Comparison of ENCODE assay signal across 12 cellular contexts in genomic region chr1:204419064-204419403, GRCh38. TPM values are rescaled to one million over a fixed set of nuclear protein-coding genes. Genes with fewer than 3 reads are reported as not detected.
DNase-seq lines count a peak whose midpoint lies in the region; ATAC-seq, FAIRE-seq and TF ChIP-seq lines count a peak whose summit lies in the region.
"Had no signal": no experiment of that assay in that cellular context is flagged by ENCODE, and none has a peak within 500 bp of the region (broad histone marks: within the 10 kb centered on the region; RNA-seq: fewer than 3 reads in every experiment).

No MANE protein-coding gene starts in this region.

- peak overlapping the region; percentile 15 for H4K91ac ChIP-seq in trophoblast cell (ENCODE audit: low read depth, low read length)

- DNase-seq in CD1c-positive myeloid dendritic cell (ENCODE audit: extremely low spot score) (peak; percentile 26), NCI-H446 treated with DMSO at 0.1 percent for 48 hours (lab: John Stamatoyannopoulos, UW) (peak; percentile 28), esophagus squamous epithelium (lab: John Stamatoyannopoulos, UW) (no peak), trophoblast cell (peak; percentile 71 to 95), frontal cortex (ENCODE audit: low spot score in 2 of 2) (no peak), Right ventricle myocardium inferior (ENCODE audit: missing footprints) (no peak), WTC11 (ENCODE audit: low spot score) (no peak), Kasumi-1 (lab: John Stamatoyannopoulos, UW) (no peak)
- DNase-seq: activated CD4-positive, alpha-beta T cell treated with anti-CD3 and anti-CD28 coated beads for 4 hours; amniotic stem cell; NCI-H1048 had no signal

- CTCF ChIA-PET in WTC11 (lab: Charles Lee): interaction anchor here (0.7 to 2.1 kb wide), 2 partner anchors 27 to 44 kb away, joined by 4 to 14 read pairs; no protein-coding TSS in a partner anchor

- H3K4me3 Mint-ChIP-seq in WTC11: no peak overlapping the region

- no peak overlapping the region for H3K14ac ChIP-seq in trophoblast cell (ENCODE audit: low read length)

- no peak overlapping the region for H3K4me2 ChIP-seq in trophoblast cell (ENCODE audit: low read length)

- H3K27me3 Mint-ChIP-seq in WTC11 (ENCODE audit: low read depth): no peaks in the 10 kb centered on the region

- no peak overlapping the region for H3K4me3 ChIP-seq in esophagus squamous epithelium
- no peak overlapping the region for H3K4me3 ChIP-seq in trophoblast cell (ENCODE audit: low read depth, low read length)
- H3K4me3 ChIP-seq: Peyer's patch had no signal

- H3K23ac ChIP-seq in trophoblast cell (ENCODE audit: low read length): no peak overlapping the region

- H2BK120ac ChIP-seq in trophoblast cell (ENCODE audit: insufficient read depth, low read length, poor library complexity): peak overlapping the region; percentile 49

- H3K9ac ChIP-seq in trophoblast cell (ENCODE audit: low read length): no peak overlapping the region

- no peaks in the 10 kb centered on the region for H3K36me3 Mint-ChIP-seq in WTC11

- H3K4ac ChIP-seq in trophoblast cell (ENCODE audit: low read depth, low read length): no peak overlapping the region

- no peaks in the 10 kb centered on the region for H3K9me3 ChIP-seq in esophagus squamous epithelium
- H3K9me3 ChIP-seq in trophoblast cell (ENCODE audit: insufficient read depth, low read depth, low read length): no peaks in the 10 kb centered on the region
- H3K9me3 ChIP-seq: Peyer's patch had no signal

- ATAC-seq in Right ventricle myocardium inferior (no peak), WTC11 (no peak)

- TF ChIP-seq CTCF in esophagus squamous epithelium (IDR thresholded peaks at IDR 0.05) (no peak), WTC11 (IDR thresholded peaks at IDR 0.05) (no peak)

- POLR2A ChIA-PET in WTC11 (lab: Charles Lee): no interaction called here

- intact Hi-C loops in esophagus squamous epithelium (cut with DNase I): no loop called here
- intact Hi-C loops in Right ventricle myocardium inferior (cut with DNase I): no loop called here

- H2BK5ac ChIP-seq in trophoblast cell (ENCODE audit: low read depth, low read length, poor library complexity): no peak overlapping the region

- no peaks in the 10 kb centered on the region for H3K27me3 ChIP-seq in esophagus squamous epithelium
- H3K27me3 ChIP-seq in trophoblast cell (ENCODE audit: insufficient read depth, low read length): no peaks in the 10 kb centered on the region
- H3K27me3 ChIP-seq: Peyer's patch had no signal

- FAIRE-seq in frontal cortex (lab: Jason Lieb, UNC): no peak

- H3K18ac ChIP-seq in trophoblast cell (ENCODE audit: low read length): no peak overlapping the region

- no peak overlapping the region for H4K8ac ChIP-seq in trophoblast cell (ENCODE audit: low read depth, low read length)

- no peaks in the 10 kb centered on the region for H3K9me3 Mint-ChIP-seq in WTC11

- peaks cover 10% of the 10 kb centered on the region for H3K79me1 ChIP-seq in trophoblast cell (ENCODE audit: low read length)

- peaks cover 17% of the 10 kb centered on the region for H3K4me1 Mint-ChIP-seq in WTC11

- TF ChIP-seq POLR2A in esophagus squamous epithelium (IDR thresholded peaks at IDR 0.05): no peak

- H3K27ac Mint-ChIP-seq in WTC11: no peak overlapping the region

- H4K12ac ChIP-seq in trophoblast cell (ENCODE audit: low read depth, low read length): no peak overlapping the region

- no peak overlapping the region for H2AFZ ChIP-seq in trophoblast cell (ENCODE audit: insufficient read depth, low read length, poor library complexity)

- no peak overlapping the region for H2AK5ac ChIP-seq in trophoblast cell (ENCODE audit: low read length)

- H3K79me2 ChIP-seq in trophoblast cell (ENCODE audit: control insufficient read depth, insufficient read depth, low read length, poor library complexity): no peaks in the 10 kb centered on the region

- H3K27ac ChIP-seq in esophagus squamous epithelium (peak overlapping the region; percentile 19 to 91 (median 80)), trophoblast cell (ENCODE audit: low read depth, low read length) (no peak overlapping the region)

- H2BK12ac ChIP-seq in trophoblast cell (ENCODE audit: low read length): peak overlapping the region; percentile 32

- H3K36me3 ChIP-seq in esophagus squamous epithelium (peaks cover 0 to 32% (median 4%) of the 10 kb centered on the region in 3 donors), trophoblast cell (ENCODE audit: control insufficient read depth in 1 of 2, insufficient read depth in 2 of 2, low read length in 2 of 2) (peaks cover 2 to 5% of the 10 kb centered on the region in 2 experiments)

- H3K4me1 ChIP-seq in esophagus squamous epithelium: peaks cover 21 to 51% (median 25%) of the 10 kb centered on the region in 3 donors
- peaks cover 17 to 23% of the 10 kb centered on the region in 2 experiments for H3K4me1 ChIP-seq in trophoblast cell (ENCODE audit: control insufficient read depth in 1 of 2, insufficient read depth in 2 of 2, low read length in 2 of 2)

TF ChIP-seq in WTC11, 78 proteins besides CTCF, POLR2A, EP300 and RAD21:
- no peak for TF ChIP-seq GTF2I (CRISPR knock-in tag; conservative IDR thresholded peaks at IDR 0.05)
- TF ChIP-seq NR3C1 (CRISPR knock-in tag; conservative IDR thresholded peaks at IDR 0.05; ENCODE audit: low read depth): no peak

RNA-seq across cellular contexts. Expression of gene PPP1R15B, which starts 7.4 kb away (rescaled TPM):
- 10 to 100 TPM; 29.5 to 42.3 (median 34.0) TPM for total RNA-seq in esophagus squamous epithelium
- polyA plus RNA-seq in trophoblast cell (2013): 39.2 and 41.5 TPM in 2 replicates
- total RNA-seq in frontal cortex: 42.4 TPM
- 21.0 TPM for total RNA-seq in Right ventricle myocardium inferior
- 43.7 to 47.7 TPM (median 44.6 TPM) in 3 replicates for total RNA-seq in WTC11 (2021)

RNA-seq across cellular contexts. Expression of gene PLEKHA6, which starts 59.3 kb away (rescaled TPM):
- total RNA-seq in esophagus squamous epithelium (10 to 100 TPM in 3 of 4 donors, 1 to 10 TPM in 1; 7.4 to 40.6 (median 18.3) TPM), frontal cortex (11.0 TPM), Right ventricle myocardium inferior (18.7 TPM), WTC11 (2021) (9.2 to 11.6 TPM (median 11.0 TPM) in 3 replicates)
- 26.6 and 31.1 TPM in 2 replicates for polyA plus RNA-seq in trophoblast cell (2013)

Comparison
In these comparisons a context has a peak if more than half of its experiments do, and no peak if none do; other contexts are left out.
1. DNase-seq: peak in CD1c-positive myeloid dendritic cell (single experiment), NCI-H446 treated with DMSO at 0.1 percent for 48 hours (single experiment) and trophoblast cell (2 of 2); none in esophagus squamous epithelium (single experiment), frontal cortex (0 of 2), Right ventricle myocardium inferior (single experiment), WTC11 (single experiment) and Kasumi-1 (0 of 2).